In the genomic region with DNA sequence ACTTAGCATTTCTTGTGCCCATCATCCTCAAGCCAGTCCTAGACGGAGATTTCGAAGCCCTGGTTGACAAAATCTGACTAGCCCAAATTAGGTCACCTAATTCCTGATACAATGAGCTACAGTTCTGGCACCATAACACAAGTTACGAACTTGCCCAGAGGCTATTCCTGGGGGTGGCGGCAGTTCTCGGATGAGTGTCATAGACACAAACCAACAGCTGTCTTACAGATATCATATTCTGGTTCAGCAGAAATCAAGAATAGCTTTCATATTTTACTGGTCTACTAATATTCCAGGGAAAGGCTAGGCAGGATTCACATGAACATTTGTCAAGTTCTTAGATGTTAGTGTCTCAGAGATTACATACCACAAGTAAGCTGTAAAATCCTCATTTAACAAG, we compare ENCODE assay signal across 18 cellular contexts. TPM values are rescaled to one million over a fixed set of nuclear protein-coding genes. Genes with fewer than 3 reads are reported as not detected.
DNase-seq lines count a peak whose midpoint lies in the region; ATAC-seq, FAIRE-seq and TF ChIP-seq lines count a peak whose summit lies in the region.
"Had no signal": no experiment of that assay in that cellular context is flagged by ENCODE, and none has a peak within 500 bp of the region (broad histone marks: within the 10 kb centered on the region; RNA-seq: fewer than 3 reads in every experiment).

No MANE protein-coding gene starts in this region.

- no peaks in the 10 kb centered on the region for H3K9me3 ChIP-seq in AG04450 (ENCODE audit: control insufficient read depth, insufficient read depth, low read length)
- H3K9me3 ChIP-seq in SK-N-MC (ENCODE audit: low read depth, low read length), result no peaks in the 10 kb centered on the region
- H3K9me3 ChIP-seq: ovary had no signal

- TF ChIP-seq POLR2A in GM12892 (IDR thresholded peaks at IDR 0.05; ENCODE audit: low read depth, low read length), result no peak

- H3K36me3 ChIP-seq in SK-N-MC (ENCODE audit: insufficient read depth, low read length), result peaks cover 57% of the 10 kb centered on the region
- H3K36me3 ChIP-seq: ovary had no signal

- peak overlapping the region; percentile 35 for H3K27ac ChIP-seq in AG04450 (ENCODE audit: low read depth, low read length)
- peak overlapping the region; percentile 42 for H3K27ac ChIP-seq in SK-N-MC
- H3K27ac ChIP-seq: ovary had no signal

- CTCF ChIA-PET in AG04450 (lab: Charles Lee), result interaction anchor here (0.6 to 12.8 kb wide), 14 partner anchors 9 to 279 kb away, joined by 3 to 306 read pairs (median 6); a partner anchor contains a TSS

- no peaks in the 10 kb centered on the region for H3K27me3 ChIP-seq in AG04450 (ENCODE audit: control insufficient read depth, insufficient read depth, low read length)
- H3K27me3 ChIP-seq: ovary had no signal

- H3K4me3 ChIP-seq in AG04450 (ENCODE audit: low read depth, low read length) (no peak overlapping the region), SK-N-MC (no peak overlapping the region)
- H3K4me3 ChIP-seq: ovary had no signal

- no peak for FAIRE-seq in GM12892 (lab: Jason Lieb, UNC)
- FAIRE-seq: A204.1, colon, TTC549 had no signal

- POLR2A ChIA-PET in AG04450 (lab: Yijun Ruan, JAX), result interaction anchor here (0.6 to 2.4 kb wide), 10 partner anchors 9 to 201 kb away, joined by 3 to 16 read pairs (median 5); a partner anchor contains a TSS
- POLR2A ChIA-PET in naive thymus-derived CD8-positive, alpha-beta T cell (lab: Charles Lee), result interaction anchor here (1.0 kb wide), 1 partner anchor 8 kb away, joined by 3 read pairs; a partner anchor contains a TSS

- ATAC-seq in HG03135 (IDR thresholded peaks at IDR 0.05; ENCODE audit: unreplicated experiment), result no peak
- no peak for ATAC-seq in naive thymus-derived CD8-positive, alpha-beta T cell

- DNase-seq in AG04450 (ENCODE audit: low read depth, low spot score) (no peak), SK-N-MC (ENCODE audit: low read depth, low spot score) (no peak), foreskin melanocyte (peak; percentile 66), activated gamma-delta T cell (lab: John Stamatoyannopoulos, UW) (no peak), GM12892 (ENCODE audit: insufficient read length) (no peak)
- no peak for DNase-seq in naive thymus-derived CD8-positive, alpha-beta T cell
- DNase-seq: activated CD4-positive, alpha-beta T cell treated with anti-CD3 and anti-CD28 coated beads, Interleukin-2, amount 50 U/mL, for 4 hours; activated T-cell treated with anti-CD3 and anti-CD28 coated beads, Interleukin-2, amount 50 U/mL, for 48 hours; amniotic stem cell; CD4-positive, alpha-beta memory T cell; midbrain; NCI-H446; ovary had no signal

- peak overlapping the region; percentile 42 to 92 (median 69) for H3K27ac Mint-ChIP-seq in nephron
- peak overlapping the region in 1 of 10 donors; percentile 62 for H3K27ac Mint-ChIP-seq in naive thymus-derived CD8-positive, alpha-beta T cell

- no peaks in the 10 kb centered on the region for H3K27me3 Mint-ChIP-seq in nephron (ENCODE audit: low read depth)
- H3K27me3 Mint-ChIP-seq in naive thymus-derived CD8-positive, alpha-beta T cell, result no peaks in the 10 kb centered on the region
- H3K27me3 Mint-ChIP-seq: CD4-positive, alpha-beta memory T cell had no signal

- H3K36me3 Mint-ChIP-seq in nephron (ENCODE audit: low read depth), result peaks cover 36% of the 10 kb centered on the region
- peaks cover 8 to 54% (median 15%) of the 10 kb centered on the region in 3 donors for H3K36me3 Mint-ChIP-seq in naive thymus-derived CD8-positive, alpha-beta T cell

- peak overlapping the region; percentile 57 for H3K9ac ChIP-seq in SK-N-MC (ENCODE audit: insufficient read length)

- peaks cover 26% of the 10 kb centered on the region for H3K4me1 Mint-ChIP-seq in nephron
- H3K4me1 Mint-ChIP-seq in naive thymus-derived CD8-positive, alpha-beta T cell, result peaks cover 0 to 9% (median 7%) of the 10 kb centered on the region in 4 donors

- TF ChIP-seq CTCF in AG04450 (IDR thresholded peaks at IDR 0.05; ENCODE audit: low read depth, low read length) (no peak), nephron (IDR thresholded peaks at IDR 0.05; ENCODE audit: unreplicated experiment in 3 of 3) (no peak)

- no peak overlapping the region for H3K4me3 Mint-ChIP-seq in nephron
- H3K4me3 Mint-ChIP-seq in naive thymus-derived CD8-positive, alpha-beta T cell, result no peak overlapping the region
- H3K4me3 Mint-ChIP-seq: CD4-positive, alpha-beta memory T cell had no signal

- H3K9me3 Mint-ChIP-seq in nephron, result no peaks in the 10 kb centered on the region
- H3K9me3 Mint-ChIP-seq in naive thymus-derived CD8-positive, alpha-beta T cell, result no peaks in the 10 kb centered on the region
- H3K9me3 Mint-ChIP-seq: CD4-positive, alpha-beta memory T cell had no signal

RNA-seq across cellular contexts. Expression of a gene that starts 8.8 kb away (rescaled TPM):
- polyA plus RNA-seq in AG04450 (2011; rRNA removed), result 122 and 176 TPM in 2 replicates
- polyA minus RNA-seq in AG04450 (2011; rRNA and poly(A)+ RNA removed), result 29.4 and 37.9 TPM in 2 replicates
- 10 to 100 TPM; 36.1 to 36.4 TPM for total RNA-seq in naive thymus-derived CD8-positive, alpha-beta T cell
- polyA plus RNA-seq in naive thymus-derived CD8-positive, alpha-beta T cell, result 10 to 100 TPM; 88.9 to 96.1 (median 90.5) TPM
- 29.7 TPM for polyA plus RNA-seq in GM12892 (2012; ENCODE audit: missing spikeins)

RNA-seq across cellular contexts. Expression of a gene that starts 8.9 kb away (rescaled TPM):
- polyA plus RNA-seq in AG04450 (2011; rRNA removed), result 11.0 and 16.3 TPM in 2 replicates
- 7.0 and 7.6 TPM in 2 replicates for polyA minus RNA-seq in AG04450 (2011; rRNA and poly(A)+ RNA removed)
- 10 to 100 TPM; 33.0 to 40.1 TPM for total RNA-seq in naive thymus-derived CD8-positive, alpha-beta T cell
- 10 to 100 TPM; 16.2 to 32.2 (median 26.0) TPM for polyA plus RNA-seq in naive thymus-derived CD8-positive, alpha-beta T cell
- 15.8 TPM for polyA plus RNA-seq in GM12892 (2012; ENCODE audit: missing spikeins)
